23 cellular contexts compared by ENCODE assay signal in the genomic region with DNA sequence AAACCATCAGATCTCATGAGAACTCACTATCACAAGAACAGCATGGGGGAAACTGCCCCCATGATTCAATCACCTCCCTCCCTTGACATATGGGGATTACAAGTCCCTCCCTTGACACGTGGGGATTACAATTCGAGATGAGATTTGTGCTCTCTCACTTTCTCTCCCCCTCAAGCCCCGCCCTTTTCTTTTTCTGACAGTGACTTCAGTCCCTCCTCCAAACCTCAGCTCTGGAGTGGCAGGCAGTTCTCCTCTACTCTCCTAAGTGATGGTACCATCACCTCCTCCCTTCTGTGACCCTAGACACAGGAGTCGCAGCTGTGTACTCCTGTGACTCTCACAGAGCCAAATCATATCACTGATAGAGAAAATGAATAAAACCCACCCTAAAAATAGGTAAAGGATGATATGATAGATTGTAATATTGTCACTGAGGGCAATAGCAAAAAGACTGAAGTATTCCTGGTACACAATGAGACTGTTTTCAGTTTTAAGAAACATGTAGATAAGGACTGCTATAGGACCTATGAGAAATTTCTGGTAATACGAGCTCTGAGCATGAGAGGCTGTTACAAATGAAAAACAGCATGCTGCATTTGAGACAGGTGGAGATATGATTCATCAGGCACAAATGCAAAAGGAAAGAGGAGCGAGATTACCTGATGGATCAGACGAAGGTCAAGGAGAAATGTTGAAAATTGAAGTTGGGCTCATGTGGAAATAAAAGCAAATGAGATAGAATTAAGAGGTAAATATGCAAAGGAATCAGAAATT.
DNase-seq lines count a peak whose midpoint lies in the region; ATAC-seq lines count a peak whose summit lies in the region.
"Had no signal": no experiment of that assay in that cellular context is flagged by ENCODE, and none has a peak within 500 bp of the region (broad histone marks: within the 10 kb centered on the region; RNA-seq: fewer than 3 reads in every experiment).

No MANE protein-coding gene starts in this region.

- ATAC-seq in GM21381 (IDR thresholded peaks at IDR 0.05; ENCODE audit: unreplicated experiment), result no peak
- ATAC-seq in stimulated activated naive B cell treated with anti-CD40 and anti-IgM and Interleukin-4, amounts not matched to agents 10 μg/mL and 1 μg/mL and 100 μg/mL, for 72 hours (replicated peaks), result no peak
- ATAC-seq: HCT116, K562, sciatic nerve had no signal

- H3K27me3 Mint-ChIP-seq in stimulated activated naive B cell treated with anti-CD40 and anti-IgM and Interleukin-4, amounts not matched to agents 10 μg/mL and 1 μg/mL and 100 μg/mL, for 72 hours, result peaks cover 8 to 16% of the 10 kb centered on the region in 2 donors

- no peak overlapping the region for H3K4me3 Mint-ChIP-seq in stimulated activated naive B cell treated with anti-CD40 and anti-IgM and Interleukin-4, amounts not matched to agents 10 μg/mL and 1 μg/mL and 100 μg/mL, for 72 hours
- H3K4me3 Mint-ChIP-seq: activated T-cell treated with anti-CD3 and anti-CD28 coated beads, Interleukin-2, amount 50 U/mL, for 4 hours; CD14-positive monocyte; dendritic cell treated with granulocyte-macrophage colony-stimulating factor and Interleukin-4, amounts not matched to agents 40 ng/mL and 50 ng/mL, for 4 days; nephron had no signal

- H3K4me1 Mint-ChIP-seq in stimulated activated naive B cell treated with anti-CD40 and anti-IgM and Interleukin-4, amounts not matched to agents 10 μg/mL and 1 μg/mL and 100 μg/mL, for 72 hours, result no peaks in the 10 kb centered on the region
- H3K4me1 Mint-ChIP-seq: CD14-positive monocyte had no signal

- H3K4me3 ChIP-seq in H7 (ENCODE audit: insufficient read depth, low read depth, low read length) (no peak overlapping the region), MG63 (no peak overlapping the region)
- H3K4me3 ChIP-seq: K562, uterus had no signal

- H3K27ac ChIP-seq in epithelial cell of prostate, result peak overlapping the region; percentile 11
- H3K27ac ChIP-seq: uterus had no signal

- H3K27ac Mint-ChIP-seq in stimulated activated naive B cell treated with anti-CD40 and anti-IgM and Interleukin-4, amounts not matched to agents 10 μg/mL and 1 μg/mL and 100 μg/mL, for 72 hours, result no peak overlapping the region
- H3K27ac Mint-ChIP-seq: dendritic cell treated with granulocyte-macrophage colony-stimulating factor and Interleukin-4, amounts not matched to agents 40 ng/mL and 50 ng/mL, for 4 days; nephron had no signal

- no peaks in the 10 kb centered on the region for H3K36me3 ChIP-seq in H7 (replicated peaks; ENCODE audit: control insufficient read depth, insufficient read depth, low read length)
- no peaks in the 10 kb centered on the region for H3K36me3 ChIP-seq in MG63
- H3K36me3 ChIP-seq: uterus had no signal

- peaks cover 0 to 11% of the 10 kb centered on the region in 2 donors for H3K36me3 Mint-ChIP-seq in stimulated activated naive B cell treated with anti-CD40 and anti-IgM and Interleukin-4, amounts not matched to agents 10 μg/mL and 1 μg/mL and 100 μg/mL, for 72 hours
- H3K36me3 Mint-ChIP-seq: CD14-positive monocyte had no signal

- H3K27me3 ChIP-seq in H7 (ENCODE audit: control insufficient read depth, insufficient read depth, low read length) (no peaks in the 10 kb centered on the region), MG63 (no peaks in the 10 kb centered on the region)
- H3K27me3 ChIP-seq: uterus had no signal

- peak; percentile 46 for DNase-seq in D341Med (ENCODE audit: low spot score)
- DNase-seq in H7, result peak; percentile 3
- DNase-seq in NCI-H82 treated with DMSO at 0.1 percent for 48 hours (lab: John Stamatoyannopoulos, UW; ENCODE audit: unreplicated experiment), result peak; percentile 60
- no peak for DNase-seq in epithelial cell of prostate (ENCODE audit: low read depth, low spot score)
- no peak for DNase-seq in MG63
- DNase-seq in 8988T, result no peak
- DNase-seq in stimulated activated naive B cell treated with anti-CD40 and anti-IgM and Interleukin-4, amounts not matched to agents 10 μg/mL and 1 μg/mL and 100 μg/mL, for 72 hours, result no peak
- DNase-seq: activated CD8-positive, alpha-beta memory T cell treated with anti-CD3 and anti-CD28 coated beads for 24 hours; activated naive CD4-positive, alpha-beta T cell treated with Interleukin-2 at 50 U/mL for 16 hours; activated T-cell treated with anti-CD3 and anti-CD28 coated beads, Interleukin-2, amount 50 U/mL, for 4 hours; amniotic stem cell; glutamatergic neuron; NCI-H146; posterior cingulate gyrus; stimulated activated CD4-positive, alpha-beta T cell treated with anti-CD3 and anti-CD28 coated beads, Interleukin-15, amount 100 ng/mL, for 24 hours; uterus had no signal

- H3K9me3 Mint-ChIP-seq in stimulated activated naive B cell treated with anti-CD40 and anti-IgM and Interleukin-4, amounts not matched to agents 10 μg/mL and 1 μg/mL and 100 μg/mL, for 72 hours, result no peaks in the 10 kb centered on the region
- H3K9me3 Mint-ChIP-seq: activated T-cell treated with anti-CD3 and anti-CD28 coated beads, Interleukin-2, amount 50 U/mL, for 4 hours; CD14-positive monocyte; dendritic cell treated with granulocyte-macrophage colony-stimulating factor and Interleukin-4, amounts not matched to agents 40 ng/mL and 50 ng/mL, for 4 days; nephron had no signal

- no peaks in the 10 kb centered on the region for H3K9me3 ChIP-seq in MG63
- H3K9me3 ChIP-seq: uterus had no signal

Comparison
In these comparisons a context has a peak if more than half of its experiments do, and no peak if none do; other contexts are left out.
1. DNase-seq: peak in D341Med (single experiment), H7 (single experiment) and NCI-H82 treated with DMSO at 0.1 percent for 48 hours (single experiment); none in epithelial cell of prostate (single experiment), MG63 (single experiment), 8988T (single experiment) and stimulated activated naive B cell treated with anti-CD40 and anti-IgM and Interleukin-4, amounts not matched to agents 10 μg/mL and 1 μg/mL and 100 μg/mL, for 72 hours (single experiment).